Comparison of ENCODE assay signal across 20 cellular contexts in genomic region chr1:209715314-209715713, GRCh38. TPM values are rescaled to one million over a fixed set of nuclear protein-coding genes. Genes with fewer than 3 reads are reported as not detected.
A peak's percentile ranks its signal among the peaks of the same experiment; 100 is the strongest.
DNase-seq lines count a peak whose midpoint lies in the region; ATAC-seq and TF ChIP-seq lines count a peak whose summit lies in the region.
"Had no signal": no experiment of that assay in that cellular context is flagged by ENCODE, and none has a peak within 500 bp of the region (broad histone marks: within the 10 kb centered on the region; RNA-seq: fewer than 3 reads in every experiment).

No MANE protein-coding gene starts in this region.

- H3K27me3 Mint-ChIP-seq in activated CD4-positive, alpha-beta T cell treated with anti-CD3 and anti-CD28 coated beads, Interleukin-2, amount 10 ng/mL, durations not matched to agents 24 days and 14 days, result no peaks in the 10 kb centered on the region
- H3K27me3 Mint-ChIP-seq in activated naive CD8-positive, alpha-beta T cell, result no peaks in the 10 kb centered on the region
- no peaks in the 10 kb centered on the region for H3K27me3 Mint-ChIP-seq in activated naive CD8-positive, alpha-beta T cell treated with anti-CD3 and anti-CD28 coated beads for 36 hours
- no peaks in the 10 kb centered on the region for H3K27me3 Mint-ChIP-seq in activated naive CD8-positive, alpha-beta T cell treated with anti-CD3 and anti-CD28 coated beads, Interleukin-2, amount 50 U/mL, for 24 hours
- no peaks in the 10 kb centered on the region for H3K27me3 Mint-ChIP-seq in endothelial cell (ENCODE audit: unreplicated experiment)
- H3K27me3 Mint-ChIP-seq: CD4-positive, CD25-positive, alpha-beta regulatory T cell had no signal

- H3K4me1 Mint-ChIP-seq in activated CD4-positive, alpha-beta T cell treated with anti-CD3 and anti-CD28 coated beads, Interleukin-2, amount 10 ng/mL, durations not matched to agents 24 days and 14 days, result peaks cover 47% of the 10 kb centered on the region
- H3K4me1 Mint-ChIP-seq in activated naive CD8-positive, alpha-beta T cell (ENCODE audit: low read depth), result peaks cover 27% of the 10 kb centered on the region
- H3K4me1 Mint-ChIP-seq in activated naive CD8-positive, alpha-beta T cell treated with anti-CD3 and anti-CD28 coated beads for 36 hours, result peaks cover 38% of the 10 kb centered on the region
- peaks cover 60% of the 10 kb centered on the region for H3K4me1 Mint-ChIP-seq in activated naive CD8-positive, alpha-beta T cell treated with anti-CD3 and anti-CD28 coated beads, Interleukin-2, amount 50 U/mL, for 24 hours
- no peaks in the 10 kb centered on the region for H3K4me1 Mint-ChIP-seq in endothelial cell (ENCODE audit: unreplicated experiment)
- H3K4me1 Mint-ChIP-seq: H9 had no signal

- TF ChIP-seq CTCF in endothelial cell (IDR thresholded peaks at IDR 0.05; ENCODE audit: unreplicated experiment), result no peak

- peaks cover 16% of the 10 kb centered on the region for H3K9me3 Mint-ChIP-seq in activated CD4-positive, alpha-beta T cell treated with anti-CD3 and anti-CD28 coated beads, Interleukin-2, amount 10 ng/mL, durations not matched to agents 24 days and 14 days
- no peaks in the 10 kb centered on the region for H3K9me3 Mint-ChIP-seq in activated naive CD8-positive, alpha-beta T cell (ENCODE audit: low read depth)
- peaks cover 4% of the 10 kb centered on the region for H3K9me3 Mint-ChIP-seq in activated naive CD8-positive, alpha-beta T cell treated with anti-CD3 and anti-CD28 coated beads for 36 hours
- H3K9me3 Mint-ChIP-seq in activated naive CD8-positive, alpha-beta T cell treated with anti-CD3 and anti-CD28 coated beads, Interleukin-2, amount 50 U/mL, for 24 hours, result peaks cover 6% of the 10 kb centered on the region
- no peaks in the 10 kb centered on the region for H3K9me3 Mint-ChIP-seq in endothelial cell (ENCODE audit: unreplicated experiment)
- H3K9me3 Mint-ChIP-seq: H9 had no signal

- intact Hi-C loops in activated CD4-positive, alpha-beta T cell treated with anti-CD3 and anti-CD28 coated beads, Interleukin-2, amount 10 ng/mL, durations not matched to agents 24 days and 14 days (cut with micrococcal nuclease), result no loop called here

- H3K4me3 Mint-ChIP-seq in activated CD4-positive, alpha-beta T cell treated with anti-CD3 and anti-CD28 coated beads, Interleukin-2, amount 10 ng/mL, durations not matched to agents 24 days and 14 days, result peak overlapping the region; percentile 74
- no peak overlapping the region for H3K4me3 Mint-ChIP-seq in activated naive CD8-positive, alpha-beta T cell
- no peak overlapping the region for H3K4me3 Mint-ChIP-seq in activated naive CD8-positive, alpha-beta T cell treated with anti-CD3 and anti-CD28 coated beads for 36 hours
- peak overlapping the region; percentile 69 for H3K4me3 Mint-ChIP-seq in activated naive CD8-positive, alpha-beta T cell treated with anti-CD3 and anti-CD28 coated beads, Interleukin-2, amount 50 U/mL, for 24 hours
- no peak overlapping the region for H3K4me3 Mint-ChIP-seq in endothelial cell (ENCODE audit: unreplicated experiment)
- H3K4me3 Mint-ChIP-seq: CD4-positive, CD25-positive, alpha-beta regulatory T cell; H9 had no signal

- H3K36me3 Mint-ChIP-seq in activated CD4-positive, alpha-beta T cell treated with anti-CD3 and anti-CD28 coated beads, Interleukin-2, amount 10 ng/mL, durations not matched to agents 24 days and 14 days (ENCODE audit: low read depth), result peaks cover 36% of the 10 kb centered on the region
- peaks cover 11% of the 10 kb centered on the region for H3K36me3 Mint-ChIP-seq in activated naive CD8-positive, alpha-beta T cell
- peaks cover 16% of the 10 kb centered on the region for H3K36me3 Mint-ChIP-seq in activated naive CD8-positive, alpha-beta T cell treated with anti-CD3 and anti-CD28 coated beads for 36 hours
- peaks cover 14% of the 10 kb centered on the region for H3K36me3 Mint-ChIP-seq in activated naive CD8-positive, alpha-beta T cell treated with anti-CD3 and anti-CD28 coated beads, Interleukin-2, amount 50 U/mL, for 24 hours (ENCODE audit: low read depth)
- H3K36me3 Mint-ChIP-seq in endothelial cell (ENCODE audit: low read depth, unreplicated experiment), result no peaks in the 10 kb centered on the region
- H3K36me3 Mint-ChIP-seq: CD4-positive, CD25-positive, alpha-beta regulatory T cell had no signal

- H3K27ac Mint-ChIP-seq in activated CD4-positive, alpha-beta T cell treated with anti-CD3 and anti-CD28 coated beads, Interleukin-2, amount 10 ng/mL, durations not matched to agents 24 days and 14 days, result peak overlapping the region; percentile 92
- peak overlapping the region; percentile 17 for H3K27ac Mint-ChIP-seq in activated naive CD8-positive, alpha-beta T cell
- H3K27ac Mint-ChIP-seq in activated naive CD8-positive, alpha-beta T cell treated with anti-CD3 and anti-CD28 coated beads for 36 hours, result no peak overlapping the region
- H3K27ac Mint-ChIP-seq in activated naive CD8-positive, alpha-beta T cell treated with anti-CD3 and anti-CD28 coated beads, Interleukin-2, amount 50 U/mL, for 24 hours, result peak overlapping the region; percentile 81
- no peak overlapping the region for H3K27ac Mint-ChIP-seq in endothelial cell (ENCODE audit: unreplicated experiment)
- H3K27ac Mint-ChIP-seq: H9 had no signal

- no peak for ATAC-seq in activated naive CD8-positive, alpha-beta T cell treated with anti-CD3 and anti-CD28 coated beads, Interleukin-2, amount 50 U/mL, for 24 hours
- ATAC-seq: K562 had no signal

- no peak for DNase-seq in activated CD4-positive, alpha-beta T cell treated with anti-CD3 and anti-CD28 coated beads, Interleukin-2, amount 10 ng/mL, durations not matched to agents 24 days and 14 days
- DNase-seq in activated CD4-positive, alpha-beta T cell treated with anti-CD3 and anti-CD28 coated beads for 1 hour, result no peak
- DNase-seq in activated naive CD8-positive, alpha-beta T cell treated with anti-CD3 and anti-CD28 coated beads for 36 hours, result no peak
- no peak for DNase-seq in activated naive CD8-positive, alpha-beta T cell treated with anti-CD3 and anti-CD28 coated beads, Interleukin-2, amount 50 U/mL, for 24 hours
- DNase-seq in mesenteric fat pad (ENCODE audit: low spot score), result no peak
- DNase-seq in germinal center (ENCODE audit: low spot score), result no peak
- no peak for DNase-seq in endothelial cell (ENCODE audit: low spot score)
- DNase-seq: BE2C; CD4-positive, CD25-positive, alpha-beta regulatory T cell; COR-L47; GF-D8; H9; NCI-H1105 treated with DMSO at 0.1 percent for 48 hours; NCI-H1694; NCI-H2081 treated with DMSO at 0.1 percent for 48 hours; NCI-H510A treated with DMSO at 0.1 percent for 48 hours; NCI-H82 had no signal

RNA-seq across cellular contexts. Expression of gene HSD11B1, which starts 10.7 kb away (rescaled TPM):
- total RNA-seq in activated CD4-positive, alpha-beta T cell treated with anti-CD3 and anti-CD28 coated beads, Interleukin-2, amount 10 ng/mL, durations not matched to agents 24 days and 14 days, result 15.1 TPM in 2 replicates
- total RNA-seq in activated naive CD8-positive, alpha-beta T cell treated with anti-CD3 and anti-CD28 coated beads for 36 hours, result under 1 TPM in 1 of 2 experiments, not detected in 1; 0.36 TPM
- total RNA-seq in mesenteric fat pad (83.7 TPM), endothelial cell (ENCODE audit: unreplicated experiment) (not detected)
- total RNA-seq: Daoy, H9 had no signal

RNA-seq across cellular contexts. Expression of gene G0S2, which starts 40.1 kb away (rescaled TPM):
- 449 and 477 TPM in 2 replicates for total RNA-seq in activated CD4-positive, alpha-beta T cell treated with anti-CD3 and anti-CD28 coated beads, Interleukin-2, amount 10 ng/mL, durations not matched to agents 24 days and 14 days
- total RNA-seq in activated naive CD8-positive, alpha-beta T cell treated with anti-CD3 and anti-CD28 coated beads for 36 hours, result 10 to 100 TPM; 11.4 to 13.1 TPM
- total RNA-seq in mesenteric fat pad (2,798 TPM), endothelial cell (ENCODE audit: unreplicated experiment) (not detected)
- total RNA-seq: CD4-positive, CD25-positive, alpha-beta regulatory T cell had no signal

RNA-seq across cellular contexts. Expression of gene TRAF3IP3, which starts 40.5 kb away (rescaled TPM):
- 392 and 394 TPM in 2 replicates for total RNA-seq in activated CD4-positive, alpha-beta T cell treated with anti-CD3 and anti-CD28 coated beads, Interleukin-2, amount 10 ng/mL, durations not matched to agents 24 days and 14 days
- total RNA-seq in activated naive CD8-positive, alpha-beta T cell treated with anti-CD3 and anti-CD28 coated beads for 36 hours, result 100 to 1,000 TPM; 194 to 204 TPM
- total RNA-seq in mesenteric fat pad (3.7 TPM), endothelial cell (ENCODE audit: unreplicated experiment) (not detected)
- total RNA-seq: Daoy, H9 had no signal

Comparison
In these comparisons a context has a peak if more than half of its experiments do, and no peak if none do; other contexts are left out.
1. H3K27ac Mint-ChIP-seq: peak in activated CD4-positive, alpha-beta T cell treated with anti-CD3 and anti-CD28 coated beads, Interleukin-2, amount 10 ng/mL, durations not matched to agents 24 days and 14 days (single experiment), activated naive CD8-positive, alpha-beta T cell (single experiment) and activated naive CD8-positive, alpha-beta T cell treated with anti-CD3 and anti-CD28 coated beads, Interleukin-2, amount 50 U/mL, for 24 hours (single experiment); none in activated naive CD8-positive, alpha-beta T cell treated with anti-CD3 and anti-CD28 coated beads for 36 hours (single experiment) and endothelial cell (single experiment).
2. H3K4me3 Mint-ChIP-seq: peak in activated CD4-positive, alpha-beta T cell treated with anti-CD3 and anti-CD28 coated beads, Interleukin-2, amount 10 ng/mL, durations not matched to agents 24 days and 14 days (single experiment) and activated naive CD8-positive, alpha-beta T cell treated with anti-CD3 and anti-CD28 coated beads, Interleukin-2, amount 50 U/mL, for 24 hours (single experiment); none in activated naive CD8-positive, alpha-beta T cell (single experiment), activated naive CD8-positive, alpha-beta T cell treated with anti-CD3 and anti-CD28 coated beads for 36 hours (single experiment) and endothelial cell (single experiment).
3. RNA of gene HSD11B1, which starts 10.7 kb away (total RNA-seq): 83.7 TPM in mesenteric fat pad (single experiment) and 15.1 TPM in activated CD4-positive, alpha-beta T cell treated with anti-CD3 and anti-CD28 coated beads, Interleukin-2, amount 10 ng/mL, durations not matched to agents 24 days and 14 days; 0.36 TPM in activated naive CD8-positive, alpha-beta T cell treated with anti-CD3 and anti-CD28 coated beads for 36 hours and not detected in endothelial cell (single experiment); every median in the first group is over 10 times any median in the second.
4. RNA of gene G0S2, which starts 40.1 kb away (total RNA-seq): 2,798 TPM in mesenteric fat pad (single experiment) and 449 to 477 TPM in activated CD4-positive, alpha-beta T cell treated with anti-CD3 and anti-CD28 coated beads, Interleukin-2, amount 10 ng/mL, durations not matched to agents 24 days and 14 days; 11.4 to 13.1 TPM in activated naive CD8-positive, alpha-beta T cell treated with anti-CD3 and anti-CD28 coated beads for 36 hours and not detected in endothelial cell (single experiment); every median in the first group is over 10 times any median in the second.
5. RNA of gene TRAF3IP3, which starts 40.5 kb away (total RNA-seq): 392 to 394 TPM in activated CD4-positive, alpha-beta T cell treated with anti-CD3 and anti-CD28 coated beads, Interleukin-2, amount 10 ng/mL, durations not matched to agents 24 days and 14 days and 194 to 204 TPM in activated naive CD8-positive, alpha-beta T cell treated with anti-CD3 and anti-CD28 coated beads for 36 hours; 3.7 TPM in mesenteric fat pad (single experiment) and not detected in endothelial cell (single experiment); every median in the first group is over 10 times any median in the second.